Comparison of ENCODE assay signal across 1 cellular context in genomic region chr17:42809250-42809649, GRCh38.
A peak's percentile ranks its signal among the peaks of the same experiment; 100 is the strongest.
TF ChIP-seq lines count a peak whose summit lies in the region.

No MANE protein-coding gene starts in this region.

TF ChIP-seq in IMR-90, 13 proteins besides CTCF, POLR2A, EP300 and RAD21:
- no peak for TF ChIP-seq MAFK (IDR thresholded peaks at IDR 0.05; ENCODE audit: low read depth, low read length)
- TF ChIP-seq FOS (IDR thresholded peaks at IDR 0.05; ENCODE audit: low read depth, low read length) = peak; percentile 67
- TF ChIP-seq NFE2L2 (IDR thresholded peaks at IDR 0.05; ENCODE audit: low read depth, low read length) = no peak
- TF ChIP-seq CEBPB (IDR thresholded peaks at IDR 0.05; ENCODE audit: low read depth, low read length) = peak; percentile 97
- TF ChIP-seq BHLHE40 (IDR thresholded peaks at IDR 0.05; ENCODE audit: low read depth, low read length) = peak; percentile 33; the same call in 1 of the 2 replicates
- TF ChIP-seq SMC3 (IDR thresholded peaks at IDR 0.05; ENCODE audit: low read depth, low read length) = no peak
- peak; percentile 50; the same call in 1 of the 2 replicates for TF ChIP-seq MAZ (IDR thresholded peaks at IDR 0.05; ENCODE audit: borderline replicate concordance, low read depth, low read length)
- peak; percentile 66; the same call in 1 of the 2 replicates for TF ChIP-seq MXI1 (IDR thresholded peaks at IDR 0.05; ENCODE audit: borderline replicate concordance, low read depth, low read length)
- peak; percentile 92 for TF ChIP-seq RCOR1 (IDR thresholded peaks at IDR 0.05; ENCODE audit: insufficient replicate concordance, low read length)
